Comparison of ENCODE assay signal across 21 cellular contexts in the genomic region with DNA sequence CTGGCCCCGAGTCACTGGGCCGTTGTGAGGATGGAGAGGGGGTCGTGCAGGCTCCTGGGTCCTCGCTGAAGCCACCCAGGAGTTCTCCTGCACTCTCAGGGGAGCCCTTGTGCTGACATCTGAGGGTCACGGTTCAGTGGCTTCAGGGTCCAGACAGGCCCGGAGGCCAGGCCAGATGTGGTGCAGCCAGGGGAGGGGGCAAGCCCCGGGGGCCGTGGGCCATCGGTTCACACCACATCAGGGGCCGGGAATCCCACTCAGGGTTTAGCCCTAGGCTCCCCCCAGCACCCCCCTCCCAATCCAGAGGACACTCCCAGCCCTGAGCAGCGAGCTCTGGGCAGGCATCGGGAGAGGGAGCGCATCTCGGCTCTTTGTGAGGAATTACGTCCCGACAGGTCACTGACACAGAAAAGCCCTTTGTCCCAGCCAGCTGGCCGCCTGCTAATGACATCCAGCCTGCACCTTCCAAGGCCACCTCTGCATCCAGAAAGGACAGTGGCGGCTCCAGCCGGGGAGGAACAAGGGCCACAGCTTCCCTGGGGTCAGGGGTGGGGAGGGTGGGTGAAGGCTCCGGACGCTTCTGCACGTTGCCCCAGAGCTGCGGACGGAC. TPM values are rescaled to one million over a fixed set of nuclear protein-coding genes. Genes with fewer than 3 reads are reported as not detected.
"Had no signal": no experiment of that assay in that cellular context is flagged by ENCODE, and none has a peak within 500 bp of the region (broad histone marks: within the 10 kb centered on the region; RNA-seq: fewer than 3 reads in every experiment).

No MANE protein-coding gene starts in this region.

- H3K4me3 ChIP-seq: Peyer's patch, SJSA1 had no signal

- H3K36me3 ChIP-seq: Peyer's patch, SJSA1 had no signal

- DNase-seq: activated CD4-positive, alpha-beta T cell treated with anti-CD3 and anti-CD28 coated beads for 48 hours; activated CD4-positive, alpha-beta T cell treated with anti-CD3 and anti-CD28 coated beads, Interleukin-2, amount 50 U/mL, for 4 hours; activated CD4-positive, CD25-positive, alpha-beta regulatory T cell treated with anti-CD3 and anti-CD28 coated beads, Interleukin-2, amount 50 U/mL, for 72 hours; activated CD8-positive, alpha-beta memory T cell treated with anti-CD3 and anti-CD28 coated beads, Interleukin-2, amount 50 U/mL, for 48 hours; activated CD8-positive, alpha-beta T cell treated with anti-CD3 and anti-CD28 coated beads, Interleukin-2, amount 10 ng/mL, durations not matched to agents 7 days and 5 days; activated T-cell treated with anti-CD3 and anti-CD28 coated beads, Interleukin-2, amount 50 U/mL, for 1 hour; aorta; Karpas-422; MM.1S; NCI-H1694 treated with DMSO at 0.1 percent for 48 hours; NCI-H2029 treated with DMSO at 0.1 percent for 48 hours; NCI-H510A treated with DMSO at 0.1 percent for 48 hours; NK-92 treated with Interleukin-12 subunit alpha and Interleukin-12 subunit beta, amount 100 ng/mL, for 24 hours; Peyer's patch; SHP77; T-helper 17 cell; T-helper 9 cell had no signal

- H3K27me3 ChIP-seq: Peyer's patch had no signal

- H3K4me1 ChIP-seq: Peyer's patch, SJSA1 had no signal

- H3K27ac ChIP-seq: Peyer's patch, RWPE1, SJSA1 had no signal

- FAIRE-seq: bronchial epithelial cell had no signal

- ATAC-seq: activated CD8-positive, alpha-beta T cell treated with anti-CD3 and anti-CD28 coated beads, Interleukin-2, amount 10 ng/mL, durations not matched to agents 7 days and 5 days; T-helper 17 cell; WTC11 had no signal

- H3K9me3 ChIP-seq: Peyer's patch, SJSA1 had no signal

RNA-seq across cellular contexts. Expression of gene CHRNA4, which starts 6.4 kb away (rescaled TPM):
- total RNA-seq: activated CD8-positive, alpha-beta T cell treated with anti-CD3 and anti-CD28 coated beads, Interleukin-2, amount 10 ng/mL, durations not matched to agents 7 days and 5 days; aorta; bronchial epithelial cell; Peyer's patch; SJSA1; T-helper 17 cell had no signal
- polyA plus RNA-seq: aorta had no signal
